Comparison of ENCODE assay signal across 1 cellular context in genomic region chr11:118791015-118791960, GRCh38.
A peak's percentile ranks its signal among the peaks of the same experiment; 100 is the strongest.
TF ChIP-seq lines count a peak whose summit lies in the region.

DDX6 (minus strand) TSS chr11:118791164; CDS start chr11:118786251, 4,913 bp downstream.

TF ChIP-seq in HepG2, 621 proteins besides CTCF, POLR2A, EP300 and RAD21 (continued from another document and continues in another):
- 0 out of 2 replicates have a peak, but pooled peaks have one; percentile 17 for TF ChIP-seq NR2F2 (IDR thresholded peaks at IDR 0.05; ENCODE audit: borderline replicate concordance, low read depth)
- no peak for TF ChIP-seq SNRNP70 (IDR thresholded peaks at IDR 0.05; ENCODE audit: low read depth, low read length)
- peak; percentile 90 for TF ChIP-seq RBFOX2 (IDR thresholded peaks at IDR 0.05; ENCODE audit: low read depth, low read length)
- TF ChIP-seq MTA1 (CRISPR knock-in tag; IDR thresholded peaks at IDR 0.05; ENCODE audit: borderline replicate concordance) = 0 out of 2 replicates have a peak, but pooled peaks have one; percentile 6
- no peak for TF ChIP-seq ZXDC (CRISPR knock-in tag; IDR thresholded peaks at IDR 0.05)
- no peak for TF ChIP-seq YEATS2 (CRISPR knock-in tag; IDR thresholded peaks at IDR 0.05; ENCODE audit: borderline replicate concordance)
- TF ChIP-seq ZNF75D (CRISPR knock-in tag; IDR thresholded peaks at IDR 0.05; ENCODE audit: borderline replicate concordance) = 0 out of 2 replicates have a peak, but pooled peaks have one; percentile 13
- TF ChIP-seq ZGPAT (CRISPR knock-in tag; IDR thresholded peaks at IDR 0.05) = peak; percentile 70; the same call in 1 of the 2 replicates
- TF ChIP-seq WIZ (CRISPR knock-in tag; IDR thresholded peaks at IDR 0.05) = no peak
- no peak for TF ChIP-seq TEAD2 (CRISPR knock-in tag; IDR thresholded peaks at IDR 0.05)
- TF ChIP-seq MXI1 (IDR thresholded peaks at IDR 0.05; ENCODE audit: borderline replicate concordance, low read depth, low read length) = peak; percentile 47; the same call in 1 of the 3 replicates
- 0 out of 2 replicates have a peak, but pooled peaks have one; percentile 10 for TF ChIP-seq RARA (CRISPR knock-in tag; IDR thresholded peaks at IDR 0.05)
- TF ChIP-seq ZNF136 (CRISPR knock-in tag; IDR thresholded peaks at IDR 0.05; ENCODE audit: low read depth) = no peak
- peak in 1 of 2 experiments; percentile 40; a peak in 1 of 4 replicates for TF ChIP-seq NR2F1 (CRISPR knock-in tag; IDR thresholded peaks at IDR 0.05)
- no peak for TF ChIP-seq PHB2 (IDR thresholded peaks at IDR 0.05; ENCODE audit: partially characterized antibody)
- TF ChIP-seq ZNF564 (CRISPR knock-in tag; IDR thresholded peaks at IDR 0.05) = peak; percentile 84
- no peak for TF ChIP-seq ZNF33B (CRISPR knock-in tag; IDR thresholded peaks at IDR 0.05)
- no peak for TF ChIP-seq ZNF282 (IDR thresholded peaks at IDR 0.05; ENCODE audit: partially characterized antibody)
- no peak for TF ChIP-seq SSRP1 (CRISPR knock-in tag; IDR thresholded peaks at IDR 0.05)
- TF ChIP-seq DDIT3 (CRISPR knock-in tag; IDR thresholded peaks at IDR 0.05) = no peak
- peak; percentile 57; the same call in 1 of the 2 replicates for TF ChIP-seq TMF1 (CRISPR knock-in tag; IDR thresholded peaks at IDR 0.05; ENCODE audit: low read depth)
- TF ChIP-seq CERS6 (CRISPR knock-in tag; IDR thresholded peaks at IDR 0.05) = no peak
- TF ChIP-seq ZNF430 (CRISPR knock-in tag; IDR thresholded peaks at IDR 0.05) = peak; percentile 76
- 0 out of 2 replicates have a peak, but pooled peaks have one; percentile 18 for TF ChIP-seq ZNF678 (CRISPR knock-in tag; IDR thresholded peaks at IDR 0.05)
- TF ChIP-seq EED (CRISPR knock-in tag; IDR thresholded peaks at IDR 0.05) = peak; percentile 26; the same call in 1 of the 2 replicates
- TF ChIP-seq KLF6 (CRISPR knock-in tag; IDR thresholded peaks at IDR 0.05) = no peak
- TF ChIP-seq PHF8 (CRISPR knock-in tag; IDR thresholded peaks at IDR 0.05) = peak; percentile 90
- no peak for TF ChIP-seq PRPF4 (IDR thresholded peaks at IDR 0.05; ENCODE audit: low read depth, low read length, poor library complexity, severe bottlenecking)
- 0 out of 2 replicates have a peak, but pooled peaks have one; percentile 11 for TF ChIP-seq ZBTB43 (CRISPR knock-in tag; conservative IDR thresholded peaks at IDR 0.05)
- TF ChIP-seq IRF1 (CRISPR knock-in tag; IDR thresholded peaks at IDR 0.05; ENCODE audit: low read depth) = no peak
- TF ChIP-seq PAX8 (CRISPR knock-in tag; IDR thresholded peaks at IDR 0.05; ENCODE audit: borderline replicate concordance) = 0 out of 2 replicates have a peak, but pooled peaks have one; percentile 50
- TF ChIP-seq ZNF18 (CRISPR knock-in tag; IDR thresholded peaks at IDR 0.05; ENCODE audit: insufficient replicate concordance) = no peak
- TF ChIP-seq ZNF337 (CRISPR knock-in tag; IDR thresholded peaks at IDR 0.05; ENCODE audit: borderline replicate concordance, low read depth) = peak; percentile 88; the same call in 1 of the 2 replicates
- 0 out of 2 replicates have a peak, but pooled peaks have one; percentile 78 for TF ChIP-seq TERF1 (CRISPR knock-in tag; IDR thresholded peaks at IDR 0.05)
- 0 out of 2 replicates have a peak, but pooled peaks have one; percentile 16 for TF ChIP-seq ZNF232 (CRISPR knock-in tag; IDR thresholded peaks at IDR 0.05; ENCODE audit: borderline replicate concordance)
- peak; percentile 49; the same call in 1 of the 2 replicates for TF ChIP-seq ZNF331 (CRISPR knock-in tag; IDR thresholded peaks at IDR 0.05)
- TF ChIP-seq HINFP (CRISPR knock-in tag; IDR thresholded peaks at IDR 0.05; ENCODE audit: low read depth) = no peak
- TF ChIP-seq ZNF724P (CRISPR knock-in tag; IDR thresholded peaks at IDR 0.05; ENCODE audit: borderline replicate concordance) = no peak
- TF ChIP-seq ZNF205 (CRISPR knock-in tag; IDR thresholded peaks at IDR 0.05) = no peak
- TF ChIP-seq TBP (CRISPR knock-in tag; IDR thresholded peaks at IDR 0.05) = no peak
- TF ChIP-seq HOXA5 (CRISPR knock-in tag; IDR thresholded peaks at IDR 0.05) = no peak; the same call in 1 of the 2 replicates
- TF ChIP-seq ZSCAN31 (CRISPR knock-in tag; IDR thresholded peaks at IDR 0.05; ENCODE audit: low read depth) = 0 out of 2 replicates have a peak, but pooled peaks have one; percentile 68
- no peak for TF ChIP-seq SETDB1 (CRISPR knock-in tag; IDR thresholded peaks at IDR 0.05; ENCODE audit: borderline replicate concordance)
- 0 out of 2 replicates have a peak, but pooled peaks have one; percentile 56 for TF ChIP-seq ZNF674 (CRISPR knock-in tag; IDR thresholded peaks at IDR 0.05; ENCODE audit: low read depth)
- TF ChIP-seq REXO4 (CRISPR knock-in tag; IDR thresholded peaks at IDR 0.05; ENCODE audit: borderline replicate concordance) = no peak
- peak; percentile 88 for TF ChIP-seq ZNF263 (CRISPR knock-in tag; IDR thresholded peaks at IDR 0.05)
- TF ChIP-seq ZNF280D (CRISPR knock-in tag; IDR thresholded peaks at IDR 0.05) = no peak
- 0 out of 2 replicates have a peak, but pooled peaks have one; percentile 37 for TF ChIP-seq ZNF44 (CRISPR knock-in tag; IDR thresholded peaks at IDR 0.05)
- TF ChIP-seq ZNF784 (CRISPR knock-in tag; IDR thresholded peaks at IDR 0.05; ENCODE audit: borderline replicate concordance) = peak; percentile 80
- TF ChIP-seq DNMT3B (CRISPR knock-in tag; conservative IDR thresholded peaks at IDR 0.05) = no peak
- TF ChIP-seq ZNF329 (CRISPR knock-in tag; IDR thresholded peaks at IDR 0.05; ENCODE audit: low read depth) = 0 out of 2 replicates have a peak, but pooled peaks have one; percentile 13
